ENCODE assay signal across 3 cellular contexts in genomic region chr1:2882968-2883696, GRCh38.
A peak's percentile ranks its signal among the peaks of the same experiment; 100 is the strongest.
TF ChIP-seq lines count a peak whose summit lies in the region.

No MANE protein-coding gene starts in this region.

TF ChIP-seq in SK-N-SH treated with all-trans-retinoic acid at 6 μM for 48 hours, 23 proteins besides CTCF, POLR2A, EP300 and RAD21 (continued from another document):
- TF ChIP-seq, protein P1, sequence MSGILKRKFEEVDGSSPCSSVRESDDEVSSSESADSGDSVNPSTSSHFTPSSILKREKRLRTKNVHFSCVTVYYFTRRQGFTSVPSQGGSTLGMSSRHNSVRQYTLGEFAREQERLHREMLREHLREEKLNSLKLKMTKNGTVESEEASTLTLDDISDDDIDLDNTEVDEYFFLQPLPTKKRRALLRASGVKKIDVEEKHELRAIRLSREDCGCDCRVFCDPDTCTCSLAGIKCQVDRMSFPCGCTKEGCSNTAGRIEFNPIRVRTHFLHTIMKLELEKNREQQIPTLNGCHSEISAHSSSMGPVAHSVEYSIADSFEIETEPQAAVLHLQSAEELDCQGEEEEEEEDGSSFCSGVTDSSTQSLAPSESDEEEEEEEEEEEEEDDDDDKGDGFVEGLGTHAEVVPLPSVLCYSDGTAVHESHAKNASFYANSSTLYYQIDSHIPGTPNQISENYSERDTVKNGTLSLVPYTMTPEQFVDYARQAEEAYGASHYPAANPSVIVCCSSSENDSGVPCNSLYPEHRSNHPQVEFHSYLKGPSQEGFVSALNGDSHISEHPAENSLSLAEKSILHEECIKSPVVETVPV (CRISPR knock-in tag; IDR thresholded peaks at IDR 0.05), result no peak
- TF ChIP-seq ZNF8 (CRISPR knock-in tag; IDR thresholded peaks at IDR 0.05) (no peak), ARNTL (CRISPR knock-in tag; IDR thresholded peaks at IDR 0.05; ENCODE audit: borderline replicate concordance, low read depth) (no peak)
- TF ChIP-seq, protein P2, sequence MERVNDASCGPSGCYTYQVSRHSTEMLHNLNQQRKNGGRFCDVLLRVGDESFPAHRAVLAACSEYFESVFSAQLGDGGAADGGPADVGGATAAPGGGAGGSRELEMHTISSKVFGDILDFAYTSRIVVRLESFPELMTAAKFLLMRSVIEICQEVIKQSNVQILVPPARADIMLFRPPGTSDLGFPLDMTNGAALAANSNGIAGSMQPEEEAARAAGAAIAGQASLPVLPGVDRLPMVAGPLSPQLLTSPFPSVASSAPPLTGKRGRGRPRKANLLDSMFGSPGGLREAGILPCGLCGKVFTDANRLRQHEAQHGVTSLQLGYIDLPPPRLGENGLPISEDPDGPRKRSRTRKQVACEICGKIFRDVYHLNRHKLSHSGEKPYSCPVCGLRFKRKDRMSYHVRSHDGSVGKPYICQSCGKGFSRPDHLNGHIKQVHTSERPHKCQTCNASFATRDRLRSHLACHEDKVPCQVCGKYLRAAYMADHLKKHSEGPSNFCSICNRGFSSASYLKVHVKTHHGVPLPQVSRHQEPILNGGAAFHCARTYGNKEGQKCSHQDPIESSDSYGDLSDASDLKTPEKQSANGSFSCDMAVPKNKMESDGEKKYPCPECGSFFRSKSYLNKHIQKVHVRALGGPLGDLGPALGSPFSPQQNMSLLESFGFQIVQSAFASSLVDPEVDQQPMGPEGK (CRISPR knock-in tag; IDR thresholded peaks at IDR 0.05; ENCODE audit: borderline replicate concordance), result no peak

TF ChIP-seq in HEK293T, 16 proteins besides CTCF, POLR2A, EP300 and RAD21 (continued from another document):
- TF ChIP-seq, protein P3, sequence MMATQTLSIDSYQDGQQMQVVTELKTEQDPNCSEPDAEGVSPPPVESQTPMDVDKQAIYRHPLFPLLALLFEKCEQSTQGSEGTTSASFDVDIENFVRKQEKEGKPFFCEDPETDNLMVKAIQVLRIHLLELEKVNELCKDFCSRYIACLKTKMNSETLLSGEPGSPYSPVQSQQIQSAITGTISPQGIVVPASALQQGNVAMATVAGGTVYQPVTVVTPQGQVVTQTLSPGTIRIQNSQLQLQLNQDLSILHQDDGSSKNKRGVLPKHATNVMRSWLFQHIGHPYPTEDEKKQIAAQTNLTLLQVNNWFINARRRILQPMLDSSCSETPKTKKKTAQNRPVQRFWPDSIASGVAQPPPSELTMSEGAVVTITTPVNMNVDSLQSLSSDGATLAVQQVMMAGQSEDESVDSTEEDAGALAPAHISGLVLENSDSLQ (IDR thresholded peaks at IDR 0.05), result 0 out of 2 replicates have a peak, but pooled peaks have one; percentile 15

TF ChIP-seq in H1, 55 proteins besides CTCF, POLR2A, EP300 and RAD21 (continued from another document):
- TF ChIP-seq TAF7 (optimal IDR thresholded peaks at IDR 0.05; ENCODE audit: borderline replicate concordance, low read depth, low read length) (no peak), ASH2L (IDR thresholded peaks at IDR 0.05; ENCODE audit: low read length) (no peak), JUND (IDR thresholded peaks at IDR 0.05; ENCODE audit: low read length) (no peak), TCF12 (IDR thresholded peaks at IDR 0.05; ENCODE audit: low read depth, low read length) (no peak), GTF2F1 (IDR thresholded peaks at IDR 0.05; ENCODE audit: borderline replicate concordance, low read depth, low read length) (no peak), PHF8 (conservative IDR thresholded peaks at IDR 0.05; ENCODE audit: low read depth, low read length) (no peak), CEBPB (IDR thresholded peaks at IDR 0.05; ENCODE audit: low read depth, low read length) (no peak), YY1 (IDR thresholded peaks at IDR 0.05; ENCODE audit: low read depth, low read length) (no peak), FOSL1 (IDR thresholded peaks at IDR 0.05; ENCODE audit: insufficient read depth, low read depth, low read length) (no peak), JUN (IDR thresholded peaks at IDR 0.05; ENCODE audit: low read depth, low read length) (no peak), NRF1 (IDR thresholded peaks at IDR 0.05; ENCODE audit: low read depth, low read length) (no peak), EZH2 (IDR thresholded peaks at IDR 0.05; ENCODE audit: low read depth, low read length, severe bottlenecking) (no peak)
- TF ChIP-seq, protein P4, sequence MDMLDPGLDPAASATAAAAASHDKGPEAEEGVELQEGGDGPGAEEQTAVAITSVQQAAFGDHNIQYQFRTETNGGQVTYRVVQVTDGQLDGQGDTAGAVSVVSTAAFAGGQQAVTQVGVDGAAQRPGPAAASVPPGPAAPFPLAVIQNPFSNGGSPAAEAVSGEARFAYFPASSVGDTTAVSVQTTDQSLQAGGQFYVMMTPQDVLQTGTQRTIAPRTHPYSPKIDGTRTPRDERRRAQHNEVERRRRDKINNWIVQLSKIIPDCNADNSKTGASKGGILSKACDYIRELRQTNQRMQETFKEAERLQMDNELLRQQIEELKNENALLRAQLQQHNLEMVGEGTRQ (IDR thresholded peaks at IDR 0.05; ENCODE audit: low read length), result no peak
- TF ChIP-seq, protein P5, sequence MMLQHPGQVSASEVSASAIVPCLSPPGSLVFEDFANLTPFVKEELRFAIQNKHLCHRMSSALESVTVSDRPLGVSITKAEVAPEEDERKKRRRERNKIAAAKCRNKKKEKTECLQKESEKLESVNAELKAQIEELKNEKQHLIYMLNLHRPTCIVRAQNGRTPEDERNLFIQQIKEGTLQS (IDR thresholded peaks at IDR 0.05; ENCODE audit: insufficient read depth, low read depth, low read length), result no peak
